9 cellular contexts compared by ENCODE assay signal in the genomic region with DNA sequence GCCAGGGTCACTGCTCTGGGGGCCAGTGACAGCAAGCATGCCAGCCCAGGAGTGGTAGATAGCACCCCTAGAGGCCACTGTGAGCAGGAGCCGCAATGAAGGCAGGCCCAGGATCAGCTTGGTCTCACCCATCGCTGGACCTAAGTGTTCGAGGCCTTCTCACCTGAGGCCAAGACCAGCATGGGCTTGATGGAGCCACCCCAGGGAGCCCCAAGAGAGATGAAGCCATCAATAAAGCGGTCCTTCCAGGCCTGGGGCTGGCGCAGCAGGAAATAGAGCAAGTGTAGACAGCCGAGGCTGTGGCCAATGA. TPM values are rescaled to one million over a fixed set of nuclear protein-coding genes. Genes with fewer than 3 reads are reported as not detected.
DNase-seq lines count a peak whose midpoint lies in the region; ATAC-seq and TF ChIP-seq lines count a peak whose summit lies in the region.
"Had no signal": no experiment of that assay in that cellular context is flagged by ENCODE, and none has a peak within 500 bp of the region (broad histone marks: within the 10 kb centered on the region; RNA-seq: fewer than 3 reads in every experiment).

No MANE protein-coding gene starts in this region.

- TF ChIP-seq POLR2A in right lobe of liver (IDR thresholded peaks at IDR 0.05) = no peak

- TF ChIP-seq CTCF in BJ (IDR thresholded peaks at IDR 0.05; ENCODE audit: insufficient read depth, low read depth, low read length) = peak; percentile 73
- peak; percentile 70 for TF ChIP-seq CTCF in cardiac fibroblast (IDR thresholded peaks at IDR 0.05; ENCODE audit: low read depth, low read length)
- TF ChIP-seq CTCF in right lobe of liver (IDR thresholded peaks at IDR 0.05) = peak; percentile 42 to 61 (median 52)

- intact Hi-C loops in right lobe of liver (cut with DNase I) = no loop called here

- H3K9me3 ChIP-seq in SJCRH30 (replicated peaks) (no peaks in the 10 kb centered on the region), right lobe of liver (no peaks in the 10 kb centered on the region)

- H3K27ac ChIP-seq in SJCRH30 (no peak overlapping the region), right lobe of liver (peak overlapping the region in 2 of 3 donors; percentile 21 to 83)

- CTCF ChIA-PET in BJ (lab: Yijun Ruan, JAX) = interaction anchor here (0.7 to 3.3 kb wide), 20 partner anchors 9 to 421 kb away, joined by 3 to 19 read pairs (median 4); partner anchors contain the start of genes NRN1L and TSNAXIP1

- no CpG with 5 or more reads among the region's 6 CpGs for WGBS in right lobe of liver (ENCODE audit: insufficient coverage, low coverage, low lambda C conversion rate, missing lambda C conversion rate)

- H3K4me3 ChIP-seq in BJ (ENCODE audit: low read depth, low read length) = no peak overlapping the region
- no peak overlapping the region for H3K4me3 ChIP-seq in SJCRH30
- no peak overlapping the region for H3K4me3 ChIP-seq in cardiac fibroblast (replicated peaks in 1 of 2; ENCODE audit: low read depth in 2 of 2, low read length in 2 of 2)
- peak overlapping the region in 2 of 3 donors; percentile 63 to 64 for H3K4me3 ChIP-seq in right lobe of liver

- H3K4me1 ChIP-seq in SJCRH30 (no peaks in the 10 kb centered on the region), right lobe of liver (peaks cover 0 to 45% (median 14%) of the 10 kb centered on the region in 4 donors)

- H3K36me3 ChIP-seq in BJ (ENCODE audit: control insufficient read depth, insufficient read depth, low read length) (peaks cover 61% of the 10 kb centered on the region), SJCRH30 (0 out of 2 replicates have a peak, but pooled peaks cover 5% of the 10 kb centered on the region), right lobe of liver (peaks cover 0 to 10% (median 4%) of the 10 kb centered on the region in 4 donors)

- POLR2A ChIA-PET in BJ (lab: Charles Lee) = no interaction called here

- ATAC-seq in GM19452 (IDR thresholded peaks at IDR 0.05; ENCODE audit: unreplicated experiment) (peak; percentile 72), right lobe of liver (peak; percentile 6 to 33 (median 14))

- DNase-seq in BJ (ENCODE audit: low read depth) = no peak
- DNase-seq in SJCRH30 = peak; percentile 31 to 52
- DNase-seq in cardiac fibroblast (ENCODE audit: low read depth in 2 of 2) = peak; percentile 39 to 44
- DNase-seq in right lobe of liver = no peak
- DNase-seq in cerebellar nuclear complex (lab: John Stamatoyannopoulos, UW) = no peak
- DNase-seq in NCI-H226 = no peak
- DNase-seq in foreskin melanocyte = no peak

- H3K27me3 ChIP-seq in BJ (ENCODE audit: control insufficient read depth, insufficient read depth, low read length) (no peaks in the 10 kb centered on the region), SJCRH30 (no peaks in the 10 kb centered on the region), right lobe of liver (no peaks in the 10 kb centered on the region)

RNA-seq across cellular contexts. Expression of gene LCAT, which starts 1.8 kb away (rescaled TPM):
- 7.9 and 13.6 TPM in 2 replicates for polyA plus RNA-seq in BJ (2011; rRNA removed)
- 6.3 and 9.7 TPM in 2 replicates for polyA minus RNA-seq in BJ (2011; rRNA and poly(A)+ RNA removed)
- total RNA-seq in SJCRH30 (2014; rRNA removed; shearing (Covaris generic)) = 2.3 and 4.5 TPM in 2 replicates
- total RNA-seq in right lobe of liver = 100 to 1,000 TPM in 4 of 6 experiments, 10 to 100 TPM in 2; 29.4 to 207 (median 137) TPM

RNA-seq across cellular contexts. Expression of gene PSMB10, which starts 5.5 kb away (rescaled TPM):
- polyA plus RNA-seq in BJ (2011; rRNA removed) = 24.8 and 29.1 TPM in 2 replicates
- polyA minus RNA-seq in BJ (2011; rRNA and poly(A)+ RNA removed) = 10.4 and 15.5 TPM in 2 replicates
- 7.4 and 7.6 TPM in 2 replicates for total RNA-seq in SJCRH30 (2014; rRNA removed; shearing (Covaris generic))
- total RNA-seq in right lobe of liver = 10 to 100 TPM; 19.0 to 39.6 (median 22.7) TPM

RNA-seq across cellular contexts. Expression of gene CTRL, which starts 10.5 kb away (rescaled TPM):
- polyA plus RNA-seq in BJ (2011; rRNA removed) = 0.15 and 0.58 TPM in 2 replicates
- not detected in 2 replicates for polyA minus RNA-seq in BJ (2011; rRNA and poly(A)+ RNA removed)
- total RNA-seq in SJCRH30 (2014; rRNA removed; shearing (Covaris generic)) = 0.99 and 1.7 TPM in 2 replicates
- total RNA-seq in right lobe of liver = under 1 TPM in 3 of 6 experiments, not detected in 3; 0.12 to 0.49 (median 0.44) TPM

RNA-seq across cellular contexts. Expression of gene SLC12A4, which starts 26.3 kb away (rescaled TPM):
- polyA plus RNA-seq in BJ (2011; rRNA removed) = 64.4 and 115 TPM in 2 replicates
- 116 and 148 TPM in 2 replicates for polyA minus RNA-seq in BJ (2011; rRNA and poly(A)+ RNA removed)
- total RNA-seq in SJCRH30 (2014; rRNA removed; shearing (Covaris generic)) = 12.6 and 15.1 TPM in 2 replicates
- 10 to 100 TPM; 17.2 to 40.0 (median 21.9) TPM for total RNA-seq in right lobe of liver

RNA-seq across cellular contexts. Expression of gene DPEP3, which starts 38.1 kb away (rescaled TPM):
- not detected in 2 replicates for polyA plus RNA-seq in BJ (2011; rRNA removed)
- polyA minus RNA-seq in BJ (2011; rRNA and poly(A)+ RNA removed) = not detected in 2 replicates
- total RNA-seq in SJCRH30 (2014; rRNA removed; shearing (Covaris generic)) = not detected in 2 replicates
- total RNA-seq in right lobe of liver = under 1 TPM in 1 of 6 experiments, not detected in 5; 0.10 TPM
- total RNA-seq: glomerular endothelial cell had no signal

Comparison
In these comparisons a context has a peak if more than half of its experiments do, and no peak if none do; other contexts are left out.
1. DNase-seq: peak in SJCRH30 (2 of 2) and cardiac fibroblast (2 of 2); none in BJ (single experiment), right lobe of liver (0 of 3), cerebellar nuclear complex (0 of 2), NCI-H226 (single experiment) and foreskin melanocyte (single experiment).
2. H3K4me3 ChIP-seq: peak in right lobe of liver (2 of 3); none in BJ (single experiment), SJCRH30 (single experiment) and cardiac fibroblast (0 of 2).
3. Peak in every context shown above with its lines, with median percentiles within 50 percentile points of each other: CTCF ChIP-seq.